Comparison of ENCODE assay signal across 27 cellular contexts in genomic region chr6:147711511-147711910, GRCh38.
"Had no signal": no experiment of that assay in that cellular context is flagged by ENCODE, and none has a peak within 500 bp of the region (broad histone marks: within the 10 kb centered on the region; RNA-seq: fewer than 3 reads in every experiment).

No MANE protein-coding gene starts in this region.

- H3K9me3 Mint-ChIP-seq: activated CD4-positive, alpha-beta memory T cell treated with anti-CD3 and anti-CD28 coated beads, Interleukin-2, amount 10 ng/mL, durations not matched to agents 7 days and 5 days; activated naive CD8-positive, alpha-beta T cell treated with anti-CD3 and anti-CD28 coated beads for 36 hours; activated T-helper 17 cell treated with anti-CD3 and anti-CD28 coated beads, Interleukin-2, amount 50 U/mL, for 72 hours; stimulated activated naive CD8-positive, alpha-beta T cell treated with anti-CD3 and anti-CD28 coated beads, Interleukin-15, amount 100 ng/mL, for 72 hours had no signal

- H3K27me3 Mint-ChIP-seq: activated B cell treated with CpG ODN at 0.5 μM for 24 hours; activated CD4-positive, alpha-beta memory T cell treated with anti-CD3 and anti-CD28 coated beads, Interleukin-2, amount 10 ng/mL, durations not matched to agents 7 days and 5 days; activated CD8-positive, alpha-beta memory T cell treated with anti-CD3 and anti-CD28 coated beads, Interleukin-2, amount 10 ng/mL, durations not matched to agents 7 days and 5 days; activated naive CD8-positive, alpha-beta T cell treated with anti-CD3 and anti-CD28 coated beads for 36 hours; activated T-helper 17 cell treated with anti-CD3 and anti-CD28 coated beads, Interleukin-2, amount 50 U/mL, for 72 hours; memory B cell; stimulated activated naive CD8-positive, alpha-beta T cell treated with anti-CD3 and anti-CD28 coated beads, Interleukin-15, amount 100 ng/mL, for 72 hours had no signal

- H3K4me1 ChIP-seq: gastroesophageal sphincter, right lobe of liver, suprapubic skin, transverse colon, uterus had no signal

- H3K36me3 Mint-ChIP-seq: activated CD8-positive, alpha-beta memory T cell treated with anti-CD3 and anti-CD28 coated beads, Interleukin-2, amount 10 ng/mL, durations not matched to agents 7 days and 5 days; activated naive CD8-positive, alpha-beta T cell treated with anti-CD3 and anti-CD28 coated beads for 36 hours; memory B cell; natural killer cell had no signal

- DNase-seq: activated B cell treated with CpG ODN at 0.5 μM for 24 hours; activated CD4-positive, alpha-beta memory T cell treated with anti-CD3 and anti-CD28 coated beads, Interleukin-2, amount 10 ng/mL, durations not matched to agents 7 days and 5 days; activated CD4-positive, alpha-beta T cell treated with anti-CD3 and anti-CD28 coated beads for 4 hours; activated CD8-positive, alpha-beta memory T cell treated with anti-CD3 and anti-CD28 coated beads, Interleukin-2, amount 10 ng/mL, durations not matched to agents 7 days and 5 days; activated naive CD4-positive, alpha-beta T cell; activated naive CD8-positive, alpha-beta T cell treated with anti-CD3 and anti-CD28 coated beads for 36 hours; activated T-cell treated with anti-CD3 and anti-CD28 coated beads, Interleukin-2, amount 50 U/mL, for 1 hour; amygdala; brain microvascular endothelial cell; central memory CD4-positive, alpha-beta T cell; endodermal cell; heart right ventricle; natural killer cell; pancreas; right lobe of liver; stimulated activated CD4-positive, alpha-beta T cell treated with anti-CD3 and anti-CD28 coated beads, Interleukin-4, amount 100 ng/mL, for 1 hour; stimulated activated naive CD8-positive, alpha-beta T cell treated with anti-CD3 and anti-CD28 coated beads, Interleukin-15, amount 100 ng/mL, for 72 hours; T-helper 9 cell; transverse colon; uterus had no signal

- H3K4me1 Mint-ChIP-seq: activated B cell treated with CpG ODN at 0.5 μM for 24 hours; activated CD4-positive, alpha-beta memory T cell treated with anti-CD3 and anti-CD28 coated beads, Interleukin-2, amount 10 ng/mL, durations not matched to agents 7 days and 5 days; activated CD8-positive, alpha-beta memory T cell treated with anti-CD3 and anti-CD28 coated beads, Interleukin-2, amount 10 ng/mL, durations not matched to agents 7 days and 5 days; activated naive CD8-positive, alpha-beta T cell treated with anti-CD3 and anti-CD28 coated beads for 36 hours; activated T-helper 17 cell treated with anti-CD3 and anti-CD28 coated beads, Interleukin-2, amount 50 U/mL, for 72 hours; memory B cell; natural killer cell; stimulated activated naive CD8-positive, alpha-beta T cell treated with anti-CD3 and anti-CD28 coated beads, Interleukin-15, amount 100 ng/mL, for 72 hours had no signal

- H3K9me3 ChIP-seq: gastroesophageal sphincter, neutrophil, pancreas, right lobe of liver, suprapubic skin, transverse colon, uterus had no signal

- H3K36me3 ChIP-seq: brain microvascular endothelial cell, gastroesophageal sphincter, heart right ventricle, neutrophil, pancreas, right lobe of liver, suprapubic skin, transverse colon, uterus had no signal

- H3K27ac ChIP-seq: brain microvascular endothelial cell, epithelial cell of prostate, gastroesophageal sphincter, heart right ventricle, neutrophil, pancreas, right lobe of liver, suprapubic skin, transverse colon, uterus had no signal

- H3K4me2 ChIP-seq: smooth muscle cell had no signal

- ATAC-seq: activated CD8-positive, alpha-beta memory T cell treated with anti-CD3 and anti-CD28 coated beads, Interleukin-2, amount 10 ng/mL, durations not matched to agents 7 days and 5 days; activated T-helper 17 cell treated with anti-CD3 and anti-CD28 coated beads, Interleukin-2, amount 50 U/mL, for 72 hours; gastroesophageal sphincter; heart right ventricle; natural killer cell; pancreas; right lobe of liver; stimulated activated naive CD8-positive, alpha-beta T cell treated with anti-CD3 and anti-CD28 coated beads, Interleukin-15, amount 100 ng/mL, for 72 hours had no signal

- H3K4me3 ChIP-seq: gastroesophageal sphincter, heart right ventricle, pancreas, right lobe of liver, smooth muscle cell, suprapubic skin, transverse colon, uterus had no signal

- H3K27ac Mint-ChIP-seq: activated B cell treated with CpG ODN at 0.5 μM for 24 hours; activated CD4-positive, alpha-beta memory T cell treated with anti-CD3 and anti-CD28 coated beads, Interleukin-2, amount 10 ng/mL, durations not matched to agents 7 days and 5 days; activated CD8-positive, alpha-beta memory T cell treated with anti-CD3 and anti-CD28 coated beads, Interleukin-2, amount 10 ng/mL, durations not matched to agents 7 days and 5 days; activated naive CD8-positive, alpha-beta T cell treated with anti-CD3 and anti-CD28 coated beads for 36 hours; activated T-helper 17 cell treated with anti-CD3 and anti-CD28 coated beads, Interleukin-2, amount 50 U/mL, for 72 hours; endodermal cell; memory B cell; natural killer cell; stimulated activated naive CD8-positive, alpha-beta T cell treated with anti-CD3 and anti-CD28 coated beads, Interleukin-15, amount 100 ng/mL, for 72 hours had no signal

- H3K27me3 ChIP-seq: brain microvascular endothelial cell, gastroesophageal sphincter, heart right ventricle, neutrophil, pancreas, right lobe of liver, suprapubic skin, transverse colon, uterus had no signal

- H3K4me3 Mint-ChIP-seq: activated B cell treated with CpG ODN at 0.5 μM for 24 hours; activated CD4-positive, alpha-beta memory T cell treated with anti-CD3 and anti-CD28 coated beads, Interleukin-2, amount 10 ng/mL, durations not matched to agents 7 days and 5 days; activated CD8-positive, alpha-beta memory T cell treated with anti-CD3 and anti-CD28 coated beads, Interleukin-2, amount 10 ng/mL, durations not matched to agents 7 days and 5 days; activated naive CD8-positive, alpha-beta T cell treated with anti-CD3 and anti-CD28 coated beads for 36 hours; activated T-helper 17 cell treated with anti-CD3 and anti-CD28 coated beads, Interleukin-2, amount 50 U/mL, for 72 hours; endodermal cell; memory B cell; natural killer cell; stimulated activated naive CD8-positive, alpha-beta T cell treated with anti-CD3 and anti-CD28 coated beads, Interleukin-15, amount 100 ng/mL, for 72 hours had no signal
